Comparison of ENCODE assay signal across 1 cellular context in the genomic region with DNA sequence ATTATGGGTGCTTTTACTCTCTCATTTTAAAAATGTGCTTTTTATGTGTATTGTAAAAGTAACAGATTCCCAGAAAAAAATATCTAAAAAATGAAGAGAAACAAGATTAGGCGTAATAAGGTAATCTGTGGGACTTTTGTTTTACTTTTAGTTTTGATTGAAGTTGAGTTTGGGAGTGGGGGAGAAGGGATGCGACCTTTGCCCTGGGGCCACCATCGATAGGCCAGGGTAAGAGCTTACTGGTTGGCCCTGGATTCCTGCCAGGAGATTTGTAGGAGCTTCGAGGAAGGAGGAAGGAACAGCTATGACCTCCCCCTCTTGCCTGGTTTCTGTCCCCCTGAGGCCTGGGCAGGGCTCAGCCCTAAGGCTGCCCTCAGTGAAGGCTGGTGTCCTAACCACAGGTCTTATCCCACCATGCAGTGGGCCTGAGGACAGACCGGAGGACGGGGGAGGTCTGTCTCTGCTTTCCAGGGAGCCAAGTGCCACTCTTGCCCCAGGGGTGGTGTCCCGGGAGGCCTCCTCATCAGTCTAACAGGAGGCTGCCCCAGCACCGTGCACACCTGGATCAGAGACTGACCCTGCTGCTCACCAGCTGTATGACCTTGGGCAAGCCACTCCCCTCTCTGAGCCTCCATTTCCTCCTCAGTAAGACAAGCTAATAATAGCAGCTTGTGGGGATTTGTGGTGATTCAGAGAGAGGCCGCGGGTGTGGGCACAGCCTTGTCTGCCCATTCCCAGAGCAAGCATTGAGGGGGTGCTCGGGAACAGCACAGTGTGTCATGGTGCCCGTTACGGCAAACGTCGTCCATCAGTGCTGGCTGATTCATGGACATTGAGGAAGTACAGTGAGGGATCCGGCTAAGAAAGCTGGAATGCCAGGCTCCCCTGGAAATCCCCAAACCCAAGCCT.
A peak's percentile ranks its signal among the peaks of the same experiment; 100 is the strongest.
TF ChIP-seq lines count a peak whose summit lies in the region.

No MANE protein-coding gene starts in this region.

TF ChIP-seq in HepG2, 621 proteins besides CTCF, POLR2A, EP300 and RAD21 (continued from another document and continues in another):
- TF ChIP-seq, protein P1, sequence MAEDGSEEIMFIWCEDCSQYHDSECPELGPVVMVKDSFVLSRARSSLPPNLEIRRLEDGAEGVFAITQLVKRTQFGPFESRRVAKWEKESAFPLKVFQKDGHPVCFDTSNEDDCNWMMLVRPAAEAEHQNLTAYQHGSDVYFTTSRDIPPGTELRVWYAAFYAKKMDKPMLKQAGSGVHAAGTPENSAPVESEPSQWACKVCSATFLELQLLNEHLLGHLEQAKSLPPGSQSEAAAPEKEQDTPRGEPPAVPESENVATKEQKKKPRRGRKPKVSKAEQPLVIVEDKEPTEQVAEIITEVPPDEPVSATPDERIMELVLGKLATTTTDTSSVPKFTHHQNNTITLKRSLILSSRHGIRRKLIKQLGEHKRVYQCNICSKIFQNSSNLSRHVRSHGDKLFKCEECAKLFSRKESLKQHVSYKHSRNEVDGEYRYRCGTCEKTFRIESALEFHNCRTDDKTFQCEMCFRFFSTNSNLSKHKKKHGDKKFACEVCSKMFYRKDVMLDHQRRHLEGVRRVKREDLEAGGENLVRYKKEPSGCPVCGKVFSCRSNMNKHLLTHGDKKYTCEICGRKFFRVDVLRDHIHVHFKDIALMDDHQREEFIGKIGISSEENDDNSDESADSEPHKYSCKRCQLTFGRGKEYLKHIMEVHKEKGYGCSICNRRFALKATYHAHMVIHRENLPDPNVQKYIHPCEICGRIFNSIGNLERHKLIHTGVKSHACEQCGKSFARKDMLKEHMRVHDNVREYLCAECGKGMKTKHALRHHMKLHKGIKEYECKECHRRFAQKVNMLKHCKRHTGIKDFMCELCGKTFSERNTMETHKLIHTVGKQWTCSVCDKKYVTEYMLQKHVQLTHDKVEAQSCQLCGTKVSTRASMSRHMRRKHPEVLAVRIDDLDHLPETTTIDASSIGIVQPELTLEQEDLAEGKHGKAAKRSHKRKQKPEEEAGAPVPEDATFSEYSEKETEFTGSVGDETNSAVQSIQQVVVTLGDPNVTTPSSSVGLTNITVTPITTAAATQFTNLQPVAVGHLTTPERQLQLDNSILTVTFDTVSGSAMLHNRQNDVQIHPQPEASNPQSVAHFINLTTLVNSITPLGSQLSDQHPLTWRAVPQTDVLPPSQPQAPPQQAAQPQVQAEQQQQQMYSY (CRISPR knock-in tag; IDR thresholded peaks at IDR 0.05) = peak; percentile 95
- TF ChIP-seq FUBP1 (CRISPR knock-in tag; IDR thresholded peaks at IDR 0.05; ENCODE audit: borderline replicate concordance) = no peak
- peak; percentile 34; the same call in 1 of the 2 replicates for TF ChIP-seq ZNF547 (CRISPR knock-in tag; IDR thresholded peaks at IDR 0.05)
- TF ChIP-seq HNRNPL (IDR thresholded peaks at IDR 0.05; ENCODE audit: low read depth, low read length) = peak; percentile 75
- peak; percentile 18; the same call in 1 of the 2 replicates for TF ChIP-seq ZNF33B (CRISPR knock-in tag; IDR thresholded peaks at IDR 0.05)
- TF ChIP-seq ZBTB49 (CRISPR knock-in tag; IDR thresholded peaks at IDR 0.05; ENCODE audit: borderline replicate concordance) = 0 out of 2 replicates have a peak, but pooled peaks have one; percentile 14
- peak; percentile 84; the same call in 1 of the 2 replicates for TF ChIP-seq NFKB2 (CRISPR knock-in tag; IDR thresholded peaks at IDR 0.05; ENCODE audit: borderline replicate concordance)
- TF ChIP-seq CCAR2 (optimal IDR thresholded peaks at IDR 0.05; ENCODE audit: low read depth, low read length) = no peak
- TF ChIP-seq NKX3-1 (CRISPR knock-in tag; IDR thresholded peaks at IDR 0.05) = 0 out of 2 replicates have a peak, but pooled peaks have one; percentile 27
- peak; percentile 68; the same call in 1 of the 2 replicates for TF ChIP-seq KLF15 (CRISPR knock-in tag; IDR thresholded peaks at IDR 0.05; ENCODE audit: borderline replicate concordance)
- peak; percentile 26; the same call in 1 of the 2 replicates for TF ChIP-seq ARHGAP35 (CRISPR knock-in tag; IDR thresholded peaks at IDR 0.05; ENCODE audit: borderline replicate concordance)
- no peak for TF ChIP-seq CEBPZ (IDR thresholded peaks at IDR 0.05; ENCODE audit: low read length)
- TF ChIP-seq ZNF263 (CRISPR knock-in tag; IDR thresholded peaks at IDR 0.05) = peak; percentile 16; the same call in 1 of the 2 replicates
- TF ChIP-seq, protein P2, sequence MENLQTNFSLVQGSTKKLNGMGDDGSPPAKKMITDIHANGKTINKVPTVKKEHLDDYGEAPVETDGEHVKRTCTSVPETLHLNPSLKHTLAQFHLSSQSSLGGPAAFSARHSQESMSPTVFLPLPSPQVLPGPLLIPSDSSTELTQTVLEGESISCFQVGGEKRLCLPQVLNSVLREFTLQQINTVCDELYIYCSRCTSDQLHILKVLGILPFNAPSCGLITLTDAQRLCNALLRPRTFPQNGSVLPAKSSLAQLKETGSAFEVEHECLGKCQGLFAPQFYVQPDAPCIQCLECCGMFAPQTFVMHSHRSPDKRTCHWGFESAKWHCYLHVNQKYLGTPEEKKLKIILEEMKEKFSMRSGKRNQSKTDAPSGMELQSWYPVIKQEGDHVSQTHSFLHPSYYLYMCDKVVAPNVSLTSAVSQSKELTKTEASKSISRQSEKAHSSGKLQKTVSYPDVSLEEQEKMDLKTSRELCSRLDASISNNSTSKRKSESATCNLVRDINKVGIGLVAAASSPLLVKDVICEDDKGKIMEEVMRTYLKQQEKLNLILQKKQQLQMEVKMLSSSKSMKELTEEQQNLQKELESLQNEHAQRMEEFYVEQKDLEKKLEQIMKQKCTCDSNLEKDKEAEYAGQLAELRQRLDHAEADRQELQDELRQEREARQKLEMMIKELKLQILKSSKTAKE (CRISPR knock-in tag; IDR thresholded peaks at IDR 0.05; ENCODE audit: borderline replicate concordance) = peak; percentile 54; the same call in 1 of the 2 replicates
- peak; percentile 51; the same call in 1 of the 2 replicates for TF ChIP-seq DNMT1 (CRISPR knock-in tag; IDR thresholded peaks at IDR 0.05)
- no peak; the same call in none of the 2 replicates for TF ChIP-seq HNF1A (IDR thresholded peaks at IDR 0.05; ENCODE audit: low read depth)
- peak; percentile 2; the same call in 1 of the 2 replicates for TF ChIP-seq HNF1A (CRISPR knock-in tag; IDR thresholded peaks at IDR 0.05; ENCODE audit: borderline replicate concordance)
- TF ChIP-seq, protein P3, sequence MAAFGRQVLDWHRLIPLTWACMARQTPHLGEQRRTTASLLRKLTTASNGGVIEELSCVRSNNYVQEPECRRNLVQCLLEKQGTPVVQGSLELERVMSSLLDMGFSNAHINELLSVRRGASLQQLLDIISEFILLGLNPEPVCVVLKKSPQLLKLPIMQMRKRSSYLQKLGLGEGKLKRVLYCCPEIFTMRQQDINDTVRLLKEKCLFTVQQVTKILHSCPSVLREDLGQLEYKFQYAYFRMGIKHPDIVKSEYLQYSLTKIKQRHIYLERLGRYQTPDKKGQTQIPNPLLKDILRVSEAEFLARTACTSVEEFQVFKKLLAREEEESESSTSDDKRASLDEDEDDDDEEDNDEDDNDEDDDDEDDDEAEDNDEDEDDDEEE (CRISPR knock-in tag; IDR thresholded peaks at IDR 0.05) = 0 out of 2 replicates have a peak, but pooled peaks have one; percentile 6
- TF ChIP-seq POGZ (CRISPR knock-in tag; IDR thresholded peaks at IDR 0.05) = no peak; the same call in 1 of the 2 replicates
- TF ChIP-seq TEAD3 (CRISPR knock-in tag; optimal IDR thresholded peaks at IDR 0.05; ENCODE audit: borderline replicate concordance) = peak; percentile 28
- peak; percentile 77 for TF ChIP-seq ZFY (CRISPR knock-in tag; IDR thresholded peaks at IDR 0.05)
- TF ChIP-seq ZNF549 (CRISPR knock-in tag; IDR thresholded peaks at IDR 0.05) = peak; percentile 70; the same call in 1 of the 2 replicates
- TF ChIP-seq DNMT3B (CRISPR knock-in tag; conservative IDR thresholded peaks at IDR 0.05) = no peak
- peak; percentile 3; the same call in 1 of the 2 replicates for TF ChIP-seq ZXDC (CRISPR knock-in tag; IDR thresholded peaks at IDR 0.05)
- TF ChIP-seq FOXA3 (CRISPR knock-in tag; IDR thresholded peaks at IDR 0.05) = 0 out of 2 replicates have a peak, but pooled peaks have one; percentile 6
